1 cellular context compared by ENCODE assay signal in genomic region chr3:122957707-122958210, GRCh38.
TF ChIP-seq lines count a peak whose summit lies in the region.

No MANE protein-coding gene starts in this region.

TF ChIP-seq in GM23338, 12 proteins besides CTCF, POLR2A, EP300 and RAD21 (continued from another document):
- TF ChIP-seq REST (IDR thresholded peaks at IDR 0.05; ENCODE audit: unreplicated experiment) = no peak
